Comparison of ENCODE assay signal across 1 cellular context in the genomic region with DNA sequence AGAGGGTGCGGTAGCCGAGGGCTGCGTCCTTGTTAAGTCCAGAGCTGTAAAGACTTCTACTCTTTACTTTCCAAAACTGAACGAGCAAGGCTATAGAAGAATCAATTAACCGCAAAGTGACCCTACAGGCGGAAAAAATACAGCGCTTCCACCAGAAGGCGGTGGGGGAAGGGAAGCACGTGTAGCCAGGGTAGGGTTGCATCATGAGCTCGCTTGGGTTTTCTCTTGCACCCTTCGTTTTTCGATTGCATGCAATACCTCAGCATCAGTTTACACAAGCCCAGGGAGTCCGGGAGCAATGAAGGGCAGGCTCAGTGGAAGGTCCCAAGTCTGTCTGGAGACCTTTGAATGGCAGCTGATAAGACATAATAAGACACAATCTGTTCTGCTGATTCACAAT.
TF ChIP-seq lines count a peak whose summit lies in the region.

No MANE protein-coding gene starts in this region.

TF ChIP-seq in A549, 52 proteins besides CTCF, POLR2A, EP300 and RAD21:
- TF ChIP-seq RCOR1 (IDR thresholded peaks at IDR 0.05; ENCODE audit: low read depth, low read length) = no peak
- TF ChIP-seq, protein P1, sequence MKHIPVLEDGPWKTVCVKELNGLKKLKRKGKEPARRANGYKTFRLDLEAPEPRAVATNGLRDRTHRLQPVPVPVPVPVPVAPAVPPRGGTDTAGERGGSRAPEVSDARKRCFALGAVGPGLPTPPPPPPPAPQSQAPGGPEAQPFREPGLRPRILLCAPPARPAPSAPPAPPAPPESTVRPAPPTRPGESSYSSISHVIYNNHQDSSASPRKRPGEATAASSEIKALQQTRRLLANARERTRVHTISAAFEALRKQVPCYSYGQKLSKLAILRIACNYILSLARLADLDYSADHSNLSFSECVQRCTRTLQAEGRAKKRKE (CRISPR knock-in tag; IDR thresholded peaks at IDR 0.05; ENCODE audit: low read depth) = no peak
- TF ChIP-seq MAFK (IDR thresholded peaks at IDR 0.05; ENCODE audit: partially characterized antibody) = no peak
- no peak for TF ChIP-seq NR3C1 (IDR thresholded peaks at IDR 0.05)
- TF ChIP-seq, protein P2, sequence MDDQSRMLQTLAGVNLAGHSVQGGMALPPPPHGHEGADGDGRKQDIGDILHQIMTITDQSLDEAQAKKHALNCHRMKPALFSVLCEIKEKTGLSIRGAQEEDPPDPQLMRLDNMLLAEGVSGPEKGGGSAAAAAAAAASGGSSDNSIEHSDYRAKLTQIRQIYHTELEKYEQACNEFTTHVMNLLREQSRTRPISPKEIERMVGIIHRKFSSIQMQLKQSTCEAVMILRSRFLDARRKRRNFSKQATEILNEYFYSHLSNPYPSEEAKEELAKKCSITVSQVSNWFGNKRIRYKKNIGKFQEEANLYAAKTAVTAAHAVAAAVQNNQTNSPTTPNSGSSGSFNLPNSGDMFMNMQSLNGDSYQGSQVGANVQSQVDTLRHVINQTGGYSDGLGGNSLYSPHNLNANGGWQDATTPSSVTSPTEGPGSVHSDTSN (IDR thresholded peaks at IDR 0.05) = no peak
- TF ChIP-seq RARB (CRISPR knock-in tag; IDR thresholded peaks at IDR 0.05) = no peak
- no peak for TF ChIP-seq ZSCAN20 (CRISPR knock-in tag; IDR thresholded peaks at IDR 0.05)
- no peak for TF ChIP-seq ZC3H11A (IDR thresholded peaks at IDR 0.05)
- TF ChIP-seq HEYL (CRISPR knock-in tag; IDR thresholded peaks at IDR 0.05) = no peak
- TF ChIP-seq, protein P3, sequence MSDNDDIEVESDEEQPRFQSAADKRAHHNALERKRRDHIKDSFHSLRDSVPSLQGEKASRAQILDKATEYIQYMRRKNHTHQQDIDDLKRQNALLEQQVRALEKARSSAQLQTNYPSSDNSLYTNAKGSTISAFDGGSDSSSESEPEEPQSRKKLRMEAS (IDR thresholded peaks at IDR 0.05) = no peak
- TF ChIP-seq CBX8 (IDR thresholded peaks at IDR 0.05) = no peak
- TF ChIP-seq CHD2 (IDR thresholded peaks at IDR 0.05; ENCODE audit: low read length, partially characterized antibody) = no peak
